6 cellular contexts compared by ENCODE assay signal in the genomic region with DNA sequence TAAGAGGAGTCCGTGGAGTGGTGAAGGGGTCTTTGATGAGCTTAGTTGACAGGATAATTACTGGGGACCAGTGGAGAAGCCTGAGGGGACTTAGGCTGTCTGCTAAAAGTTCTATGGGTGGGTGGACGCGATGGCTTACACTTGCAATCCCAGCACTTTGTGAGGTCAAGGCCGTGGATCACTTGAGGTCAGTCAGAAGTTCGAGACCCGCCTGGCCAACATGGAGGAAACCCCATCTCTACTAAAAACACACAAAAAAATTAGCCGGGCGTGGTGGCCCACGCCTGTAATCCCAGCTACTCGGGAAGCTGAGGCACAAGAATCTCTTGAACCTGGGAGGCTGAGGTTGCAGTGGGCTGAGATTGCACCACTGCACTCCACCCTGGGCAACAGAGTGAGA. TPM values are rescaled to one million over a fixed set of nuclear protein-coding genes. Genes with fewer than 3 reads are reported as not detected.
DNase-seq lines count a peak whose midpoint lies in the region; ATAC-seq, FAIRE-seq and TF ChIP-seq lines count a peak whose summit lies in the region.
"Not testable (repeated sequence)": the region's sequence is repeated elsewhere in the genome, so short reads cannot be mapped to it uniquely, and the experiment has no call there.

No MANE protein-coding gene starts in this region.

- not testable (repeated sequence) for TF ChIP-seq EP300 in GM12878 (IDR thresholded peaks at IDR 0.05; ENCODE audit: borderline replicate concordance in 1 of 2, control insufficient read depth in 1 of 2, low read depth in 2 of 2, low read length in 2 of 2); neural cell (conservative IDR thresholded peaks at IDR 0.05; ENCODE audit: poor library complexity, severe bottlenecking)

- H3K9ac ChIP-seq in GM12878 (ENCODE audit: control insufficient read depth, insufficient read depth, low read length) (peak overlapping the region; percentile 58), neural cell (ENCODE audit: low read length) (peak overlapping the region; percentile 16)

- RAD21 ChIA-PET in GM12878 (lab: Charles Lee; ENCODE audit: unreplicated experiment): interaction anchor here (0.6 to 6.0 kb wide), 5 partner anchors 13 to 137 kb away, joined by 3 to 82 read pairs (median 3); a partner anchor contains a TSS

- SMC1A ChIA-PET in GM12878 (lab: Charles Lee; ENCODE audit: uncharacterized antibody, unreplicated experiment): interaction anchor here (0.7 to 6.3 kb wide), 8 partner anchors 33 to 136 kb away, joined by 4 to 70 read pairs (median 5); no protein-coding TSS in a partner anchor

- H3K27ac Mint-ChIP-seq in T-cell: peak overlapping the region; percentile 97 to 100

- WGBS in GM12878 (ENCODE audit: insufficient coverage, insufficient replicate concordance, low lambda C conversion rate, missing lambda C conversion rate): 65% methylated on average over 10 of the region's 10 CpGs
- WGBS in heart left ventricle, 4 donors: 71 to 76% (median 74%) methylated on average over 10 of the region's 10 CpGs
- WGBS in testis, 2 donors: 45 to 68% methylated on average over 10 of the region's 10 CpGs

- not testable (repeated sequence) for BruUV-seq in GM12878 (replicated peaks; lab: Mats Ljungman, UMichigan)

- CTCF ChIA-PET in T-cell (lab: Charles Lee): not testable (repeated sequence)
- CTCF ChIA-PET in GM12878 (lab: Yijun Ruan, JAX): interaction anchor here (1.0 to 6.7 kb wide), 12 partner anchors 15 to 188 kb away, joined by 3 to 111 read pairs (median 4); a partner anchor contains a TSS

- ATAC-seq in T-cell (replicated peaks in 1 of 4); GM12878; heart left ventricle: not testable (repeated sequence)

- H3K27me3 Mint-ChIP-seq in T-cell: not testable (repeated sequence)

- POLR2A ChIA-PET in T-cell (lab: Charles Lee): not testable (repeated sequence)
- POLR2A ChIA-PET in GM12878 (lab: Charles Lee): interaction anchor here (0.7 to 6.7 kb wide), 7 partner anchors 17 to 56 kb away, joined by 3 to 51 read pairs (median 5); no protein-coding TSS in a partner anchor

- H3F3A ChIP-seq in neural cell (ENCODE audit: insufficient read depth, low read length, poor library complexity, severe bottlenecking): not testable (repeated sequence)

- peak overlapping the region; percentile 99 for H2AFZ ChIP-seq in GM12878 (ENCODE audit: control insufficient read depth, low read depth, low read length)
- H2AFZ ChIP-seq in neural cell (ENCODE audit: low read depth, low read length): not testable (repeated sequence)

- in situ Hi-C loops in GM12878 (cut with MboI): not testable (repeated sequence)

- TF ChIP-seq RAD21 in GM12878 (IDR thresholded peaks at IDR 0.05; ENCODE audit: insufficient read depth, low read depth, low read length); neural cell (conservative IDR thresholded peaks at IDR 0.05): not testable (repeated sequence)

- peaks cover 24% of the 10 kb centered on the region for H3K79me2 ChIP-seq in GM12878 (ENCODE audit: control insufficient read depth, insufficient read depth, low read length)
- peaks cover 17% of the 10 kb centered on the region for H3K79me2 ChIP-seq in neural cell (replicated peaks; ENCODE audit: insufficient read depth, low read length)

- H3K4me1 ChIP-seq in GM12878 (ENCODE audit: control insufficient read depth, insufficient read depth, low read length) (peaks cover 17% of the 10 kb centered on the region), heart left ventricle (peaks cover 18 to 82% (median 64%) of the 10 kb centered on the region in 12 donors), testis (peaks cover 67% of the 10 kb centered on the region)

- H3K9me3 Mint-ChIP-seq in T-cell: not testable (repeated sequence)

- H3K4me3 ChIP-seq in GM12875 (ENCODE audit: low read depth, low read length) (peak overlapping the region; percentile 24), GM12878 (peak overlapping the region; percentile 37; the same call in 1 of the 2 replicates), heart left ventricle (peak overlapping the region in 4 of 12 donors; percentile 79 to 91 (median 86)), neural cell (ENCODE audit: low read length) (peak overlapping the region; percentile 61), testis (peak overlapping the region in 1 of 2 donors; percentile 76)

- not testable (repeated sequence) for H3K36me3 ChIP-seq in GM12878 (ENCODE audit: control insufficient read depth in 2 of 2, insufficient read depth in 2 of 2, low read length in 1 of 2); neural cell (ENCODE audit: insufficient read depth, low read length); testis (ENCODE audit: low read depth, missing control alignments)
- peaks cover 0 to 30% (median 19%) of the 10 kb centered on the region in 9 donors for H3K36me3 ChIP-seq in heart left ventricle

- peak overlapping the region; percentile 95 for H3K4me2 ChIP-seq in GM12878 (ENCODE audit: control insufficient read depth, insufficient read depth)
- not testable (repeated sequence) for H3K4me2 ChIP-seq in neural cell (ENCODE audit: low read length)

- TF ChIP-seq CTCF in GM12875 (IDR thresholded peaks at IDR 0.05; ENCODE audit: borderline replicate concordance, insufficient read depth, low read depth, low read length); GM12878 (IDR thresholded peaks at IDR 0.05 in 2 of 3, conservative IDR thresholded peaks at IDR 0.05 in 1 of 3; ENCODE audit: control insufficient read depth in 2 of 3, extremely low read depth in 1 of 3, insufficient read depth in 1 of 3, low read depth in 3 of 3, low read length in 3 of 3); heart left ventricle (IDR thresholded peaks at IDR 0.05); neural cell (IDR thresholded peaks at IDR 0.05; ENCODE audit: poor library complexity, severe bottlenecking); testis (IDR thresholded peaks at IDR 0.05): not testable (repeated sequence)

- not testable (repeated sequence) for H3K36me3 Mint-ChIP-seq in T-cell

- H4K20me1 ChIP-seq in GM12878 (ENCODE audit: control insufficient read depth, insufficient read depth); neural cell (ENCODE audit: insufficient read depth): not testable (repeated sequence)

- H3K9me3 ChIP-seq in GM12878 (replicated peaks; ENCODE audit: control insufficient read depth, insufficient read depth, low read length); heart left ventricle; neural cell (ENCODE audit: low read length); testis: not testable (repeated sequence)

- H3K4me3 Mint-ChIP-seq in T-cell: peak overlapping the region; percentile 86 to 96 (median 89)

- H3K27ac ChIP-seq in GM12878 (ENCODE audit: control insufficient read depth, insufficient read depth) (peak overlapping the region; percentile 64), heart left ventricle (peak overlapping the region in 11 of 12 donors; percentile 86 to 99 (median 93)), testis (peak overlapping the region; percentile 55 to 90)
- H3K27ac ChIP-seq in neural cell (ENCODE audit: low read length): not testable (repeated sequence)

- not testable (repeated sequence) for H3K27me3 ChIP-seq in GM12878 (replicated peaks in 1 of 2; ENCODE audit: control insufficient read depth in 2 of 2, insufficient read depth in 2 of 2, low read length in 1 of 2); heart left ventricle; neural cell (ENCODE audit: insufficient read depth, low read depth, low read length); testis

- TF ChIP-seq POLR2A in GM12878 (IDR thresholded peaks at IDR 0.05; ENCODE audit: low read depth, low read length); heart left ventricle (IDR thresholded peaks at IDR 0.05); testis (IDR thresholded peaks at IDR 0.05): not testable (repeated sequence)

- intact Hi-C loops in GM12878 (cut with micrococcal nuclease; ENCODE audit: unreplicated experiment) (loop anchor here (2.0 kb wide), 1 partner anchor 36 kb away; no protein-coding TSS in a partner anchor), heart left ventricle (cut with DNase I) (loop anchor here in 6 of 10 donors (1.0 to 10.0 kb wide), 5 partner anchors 42 to 180 kb away; a partner anchor contains a TSS), testis (cut with DNase I; ENCODE audit: low total_unique reads) (loop anchor here (5.0 kb wide), 1 partner anchor 47 kb away; no protein-coding TSS in a partner anchor)

- DNase-seq in T-cell; GM12878 (ENCODE audit: low read depth, low spot score); heart left ventricle; testis: not testable (repeated sequence)

- peaks cover 43 to 53% (median 47%) of the 10 kb centered on the region in 3 donors for H3K4me1 Mint-ChIP-seq in T-cell

- not testable (repeated sequence) for H3K9me2 ChIP-seq in neural cell (ENCODE audit: insufficient read depth, low read length)

- not testable (repeated sequence) for FAIRE-seq in GM12878 (lab: Jason Lieb, UNC)

RNA-seq across cellular contexts. Expression of a gene that starts 2.8 kb away (rescaled TPM):
- total RNA-seq in T-cell (10 to 100 TPM; 21.4 to 45.8 (median 38.1) TPM), GM12878 (2014; rRNA removed) (11.5 and 15.0 TPM in 2 replicates), GM12878 (2014; rRNA removed; fragmentation: Illumina TruSeq; extraction: Trizol) (15.3 and 15.8 TPM in 2 replicates), GM12878 (2021) (35.6 and 38.6 TPM in 2 replicates), heart left ventricle (10 to 100 TPM; 22.5 to 46.9 (median 36.8) TPM), testis (10 to 100 TPM; 54.3 to 64.3 TPM)
- 7.7 and 11.1 TPM in 2 replicates for total RNA-seq in GM12878 (2013; cell fraction: nucleolus; rRNA removed)
- 12.6 TPM for polyA plus RNA-seq in GM12878 (2011; ENCODE audit: low read depth)
- polyA plus RNA-seq in GM12878 (2011; rRNA removed) (17.5 and 41.3 TPM in 2 replicates), GM12878 (2014; fragmentation: Illumina TruSeq; extraction: Trizol) (35.2 and 47.9 TPM in 2 replicates), GM12878 (2014; fragmentation: Nextera tagmentation; extraction: Ambion mirVana) (1 to 10 TPM in 1 of 2 experiments, under 1 TPM in 1; 1.00 to 1.2 TPM), GM12878 (2014; rRNA removed) (40.9 and 48.8 TPM in 2 replicates), GM12878 (2016; fragmentation: Nextera tagmentation; extraction: Ambion mirVana) (10 to 100 TPM in 1 of 2 experiments, 1 to 10 TPM in 1; 3.8 to 11.4 TPM), heart left ventricle (10 to 100 TPM; 51.6 to 76.5 TPM), neural cell (25.2 and 25.8 TPM in 2 replicates), testis (ENCODE audit: insufficient read depth, low read depth, low replicate concordance) (98.1 TPM)
- 44.7 and 48.5 TPM in 2 replicates for polyA plus RNA-seq in GM12878 (2011; cell fraction: cytosol; rRNA removed)
- polyA plus RNA-seq in GM12878 (2011; cell fraction: nucleus; rRNA removed): 32.0 and 39.9 TPM in 2 replicates
- polyA plus RNA-seq in GM12878 (2012): 24.5 and 27.4 TPM in 2 replicates
- polyA minus RNA-seq in GM12878 (2011; rRNA and poly(A)+ RNA removed): 18.6 and 31.7 TPM in 2 replicates
- 14.7 and 17.7 TPM in 2 replicates for polyA minus RNA-seq in GM12878 (2011; cell fraction: cytosol; rRNA and poly(A)+ RNA removed)
- polyA minus RNA-seq in GM12878 (2011; cell fraction: nucleus; rRNA and poly(A)+ RNA removed): 4.2 and 6.6 TPM in 2 replicates
- polyA minus RNA-seq in neural cell: 31.5 and 32.4 TPM in 2 replicates

RNA-seq across cellular contexts. Expression of a gene that starts 9.7 kb away (rescaled TPM):
- total RNA-seq in T-cell: 10 to 100 TPM; 35.9 to 97.3 (median 44.6) TPM
- 29.9 and 31.1 TPM in 2 replicates for total RNA-seq in GM12878 (2013; cell fraction: nucleolus; rRNA removed)
- total RNA-seq in GM12878 (2014; rRNA removed): 15.9 and 22.2 TPM in 2 replicates
- total RNA-seq in GM12878 (2014; rRNA removed; fragmentation: Illumina TruSeq; extraction: Trizol): 12.1 and 12.8 TPM in 2 replicates
- 51.8 and 56.3 TPM in 2 replicates for total RNA-seq in GM12878 (2021)
- 3.6 TPM for polyA plus RNA-seq in GM12878 (2011; ENCODE audit: low read depth)
- 15.1 and 34.5 TPM in 2 replicates for polyA plus RNA-seq in GM12878 (2011; rRNA removed)
- 23.3 and 39.9 TPM in 2 replicates for polyA plus RNA-seq in GM12878 (2011; cell fraction: cytosol; rRNA removed)
- 164 and 188 TPM in 2 replicates for polyA plus RNA-seq in GM12878 (2011; cell fraction: nucleus; rRNA removed)
- 21.7 and 22.0 TPM in 2 replicates for polyA plus RNA-seq in GM12878 (2012)
- polyA plus RNA-seq in GM12878 (2014; fragmentation: Illumina TruSeq; extraction: Trizol): 4.9 and 17.8 TPM in 2 replicates
- polyA plus RNA-seq in GM12878 (2014; fragmentation: Nextera tagmentation; extraction: Ambion mirVana): under 1 TPM; 0.02 to 0.04 TPM
- polyA plus RNA-seq in GM12878 (2014; rRNA removed): 33.0 and 40.2 TPM in 2 replicates
- 1 to 10 TPM; 8.3 to 8.9 TPM for polyA plus RNA-seq in GM12878 (2016; fragmentation: Nextera tagmentation; extraction: Ambion mirVana)
- 27.0 and 49.3 TPM in 2 replicates for polyA minus RNA-seq in GM12878 (2011; rRNA and poly(A)+ RNA removed)
- polyA minus RNA-seq in GM12878 (2011; cell fraction: cytosol; rRNA and poly(A)+ RNA removed): 19.8 and 25.4 TPM in 2 replicates
- polyA minus RNA-seq in GM12878 (2011; cell fraction: nucleus; rRNA and poly(A)+ RNA removed): 34.6 and 45.5 TPM in 2 replicates
- total RNA-seq in heart left ventricle: 10 to 100 TPM; 26.1 to 49.7 (median 35.5) TPM
- 10 to 100 TPM; 31.9 to 45.4 TPM for polyA plus RNA-seq in heart left ventricle
- 3.8 and 6.7 TPM in 2 replicates for polyA plus RNA-seq in neural cell
- 5.3 and 6.6 TPM in 2 replicates for polyA minus RNA-seq in neural cell
- total RNA-seq in testis: 100 to 1,000 TPM in 1 of 2 donors, 10 to 100 TPM in 1; 85.4 to 120 TPM
- polyA plus RNA-seq in testis (ENCODE audit: insufficient read depth, low read depth, low replicate concordance): 59.6 TPM

RNA-seq across cellular contexts. Expression of a gene that starts 23.8 kb away (rescaled TPM):
- total RNA-seq in T-cell (100 to 1,000 TPM in 4 of 5 donors, 10 to 100 TPM in 1; 93.9 to 110 (median 104) TPM), GM12878 (2014; rRNA removed) (8.0 and 9.5 TPM in 2 replicates), GM12878 (2014; rRNA removed; fragmentation: Illumina TruSeq; extraction: Trizol) (4.3 and 6.5 TPM in 2 replicates), GM12878 (2021) (47.3 and 50.6 TPM in 2 replicates), heart left ventricle (10 to 100 TPM; 25.5 to 54.8 (median 35.8) TPM), testis (100 to 1,000 TPM; 163 to 181 TPM)
- 33.3 and 49.5 TPM in 2 replicates for total RNA-seq in GM12878 (2013; cell fraction: nucleolus; rRNA removed)
- polyA plus RNA-seq in GM12878 (2011; ENCODE audit: low read depth): 9.5 TPM
- polyA plus RNA-seq in GM12878 (2011; rRNA removed) (2.4 and 3.8 TPM in 2 replicates), GM12878 (2014; fragmentation: Illumina TruSeq; extraction: Trizol) (1.7 and 7.4 TPM in 2 replicates), GM12878 (2014; fragmentation: Nextera tagmentation; extraction: Ambion mirVana) (under 1 TPM; 0.18 to 0.24 TPM), GM12878 (2014; rRNA removed) (24.0 and 27.7 TPM in 2 replicates), GM12878 (2016; fragmentation: Nextera tagmentation; extraction: Ambion mirVana) (1 to 10 TPM; 6.9 to 8.1 TPM), heart left ventricle (10 to 100 TPM; 27.1 to 27.5 TPM), neural cell (10.8 and 23.1 TPM in 2 replicates), testis (ENCODE audit: insufficient read depth, low read depth, low replicate concordance) (95.6 TPM)
- polyA plus RNA-seq in GM12878 (2011; cell fraction: cytosol; rRNA removed): 6.7 and 9.9 TPM in 2 replicates
- 76.7 and 94.7 TPM in 2 replicates for polyA plus RNA-seq in GM12878 (2011; cell fraction: nucleus; rRNA removed)
- 29.1 and 30.8 TPM in 2 replicates for polyA plus RNA-seq in GM12878 (2012)
- 2.1 and 9.8 TPM in 2 replicates for polyA minus RNA-seq in GM12878 (2011; rRNA and poly(A)+ RNA removed)
- polyA minus RNA-seq in GM12878 (2011; cell fraction: cytosol; rRNA and poly(A)+ RNA removed): 10.2 and 11.2 TPM in 2 replicates
- polyA minus RNA-seq in GM12878 (2011; cell fraction: nucleus; rRNA and poly(A)+ RNA removed): 13.1 and 24.6 TPM in 2 replicates
- 29.0 and 31.0 TPM in 2 replicates for polyA minus RNA-seq in neural cell

RNA-seq across cellular contexts. Expression of a gene that starts 25.1 kb away (rescaled TPM):
- total RNA-seq in T-cell (10 to 100 TPM in 3 of 5 donors, 1 to 10 TPM in 2; 8.0 to 25.1 (median 23.1) TPM), GM12878 (2014; rRNA removed) (8.3 and 9.6 TPM in 2 replicates), GM12878 (2014; rRNA removed; fragmentation: Illumina TruSeq; extraction: Trizol) (5.3 and 5.4 TPM in 2 replicates), GM12878 (2021) (14.7 and 18.3 TPM in 2 replicates), heart left ventricle (1 to 10 TPM; 3.9 to 7.2 (median 5.8) TPM), testis (10 to 100 TPM; 10.1 to 12.2 TPM)
- 33.6 and 41.2 TPM in 2 replicates for total RNA-seq in GM12878 (2013; cell fraction: nucleolus; rRNA removed)
- polyA plus RNA-seq in GM12878 (2011; ENCODE audit: low read depth): 4.1 TPM
- polyA plus RNA-seq in GM12878 (2011; rRNA removed) (2.1 and 4.2 TPM in 2 replicates), GM12878 (2014; fragmentation: Illumina TruSeq; extraction: Trizol) (2.4 and 4.2 TPM in 2 replicates), GM12878 (2014; fragmentation: Nextera tagmentation; extraction: Ambion mirVana) (1 to 10 TPM; 1.8 to 2.0 TPM), GM12878 (2014; rRNA removed) (5.6 and 7.2 TPM in 2 replicates), GM12878 (2016; fragmentation: Nextera tagmentation; extraction: Ambion mirVana) (10 to 100 TPM; 12.8 to 13.3 TPM), heart left ventricle (1 to 10 TPM; 3.3 to 5.4 TPM), neural cell (2.1 TPM in 2 replicates), testis (ENCODE audit: insufficient read depth, low read depth, low replicate concordance) (10.1 TPM)
- polyA plus RNA-seq in GM12878 (2011; cell fraction: cytosol; rRNA removed): 4.2 and 4.4 TPM in 2 replicates
- 6.0 and 7.3 TPM in 2 replicates for polyA plus RNA-seq in GM12878 (2011; cell fraction: nucleus; rRNA removed)
- polyA plus RNA-seq in GM12878 (2012): 7.0 and 7.6 TPM in 2 replicates
- 10.8 and 14.2 TPM in 2 replicates for polyA minus RNA-seq in GM12878 (2011; rRNA and poly(A)+ RNA removed)
- 4.4 and 5.5 TPM in 2 replicates for polyA minus RNA-seq in GM12878 (2011; cell fraction: cytosol; rRNA and poly(A)+ RNA removed)
- 5.4 and 10.8 TPM in 2 replicates for polyA minus RNA-seq in GM12878 (2011; cell fraction: nucleus; rRNA and poly(A)+ RNA removed)
- 7.6 and 10.0 TPM in 2 replicates for polyA minus RNA-seq in neural cell

RNA-seq across cellular contexts. Expression of a gene that starts 27.8 kb away (rescaled TPM):
- 10 to 100 TPM; 67.6 to 82.8 (median 71.0) TPM for total RNA-seq in T-cell
- total RNA-seq in GM12878 (2013; cell fraction: nucleolus; rRNA removed): 18.7 and 18.8 TPM in 2 replicates
- total RNA-seq in GM12878 (2014; rRNA removed): 17.6 and 22.1 TPM in 2 replicates
- total RNA-seq in GM12878 (2014; rRNA removed; fragmentation: Illumina TruSeq; extraction: Trizol): 9.5 and 9.6 TPM in 2 replicates
- 15.3 and 18.2 TPM in 2 replicates for total RNA-seq in GM12878 (2021)
- polyA plus RNA-seq in GM12878 (2011; ENCODE audit: low read depth): 10.7 TPM
- 10.1 and 20.0 TPM in 2 replicates for polyA plus RNA-seq in GM12878 (2011; rRNA removed)
- polyA plus RNA-seq in GM12878 (2011; cell fraction: cytosol; rRNA removed): 31.5 and 40.2 TPM in 2 replicates
- polyA plus RNA-seq in GM12878 (2011; cell fraction: nucleus; rRNA removed): 23.7 and 26.9 TPM in 2 replicates
- polyA plus RNA-seq in GM12878 (2012): 21.1 and 21.2 TPM in 2 replicates
- polyA plus RNA-seq in GM12878 (2014; fragmentation: Illumina TruSeq; extraction: Trizol): 5.1 and 12.5 TPM in 2 replicates
- 1 to 10 TPM; 2.5 to 3.1 TPM for polyA plus RNA-seq in GM12878 (2014; fragmentation: Nextera tagmentation; extraction: Ambion mirVana)
- 24.0 and 28.6 TPM in 2 replicates for polyA plus RNA-seq in GM12878 (2014; rRNA removed)
- 10 to 100 TPM; 22.0 to 24.7 TPM for polyA plus RNA-seq in GM12878 (2016; fragmentation: Nextera tagmentation; extraction: Ambion mirVana)
- 13.1 and 26.9 TPM in 2 replicates for polyA minus RNA-seq in GM12878 (2011; rRNA and poly(A)+ RNA removed)
- 6.9 and 8.0 TPM in 2 replicates for polyA minus RNA-seq in GM12878 (2011; cell fraction: cytosol; rRNA and poly(A)+ RNA removed)
- polyA minus RNA-seq in GM12878 (2011; cell fraction: nucleus; rRNA and poly(A)+ RNA removed): 8.7 and 9.5 TPM in 2 replicates
- 10 to 100 TPM; 11.1 to 24.1 (median 17.2) TPM for total RNA-seq in heart left ventricle
- polyA plus RNA-seq in heart left ventricle: 10 to 100 TPM; 12.6 to 18.3 TPM
- 69.9 and 72.8 TPM in 2 replicates for polyA plus RNA-seq in neural cell
- polyA minus RNA-seq in neural cell: 45.7 and 51.6 TPM in 2 replicates
- total RNA-seq in testis: 10 to 100 TPM; 54.4 to 80.0 TPM
- polyA plus RNA-seq in testis (ENCODE audit: insufficient read depth, low read depth, low replicate concordance): 40.7 TPM
